ENCODE assay signal across 8 cellular contexts in genomic region chr5:134904621-134905245, GRCh38. TPM values are rescaled to one million over a fixed set of nuclear protein-coding genes. Genes with fewer than 3 reads are reported as not detected.
DNase-seq lines count a peak whose midpoint lies in the region; ATAC-seq, FAIRE-seq and TF ChIP-seq lines count a peak whose summit lies in the region.

Gene PCBD2, plus strand, starts transcription at chr5:134905131. Its CDS starts 9 bp downstream, at chr5:134905140.

- POLR2A ChIA-PET in RWPE1 (lab: Yijun Ruan, JAX; ENCODE audit: low non-redundant PET), result interaction anchor here (0.5 to 1.5 kb wide), 8 partner anchors 19 to 232 kb away, joined by 3 to 5 read pairs (median 4); partner anchors contain the start of genes C5orf24, DDX46 and TXNDC15

- in situ Hi-C loops in G401 (cut with HindIII; ENCODE audit: low sequenced_read_pairs), result no loop called here

- H3K4me3 Mint-ChIP-seq in activated T-helper 17 cell treated with anti-CD3 and anti-CD28 coated beads, Interleukin-2, amount 50 U/mL, for 72 hours, result peak within 1 kb of the TSS; percentile 96
- peak within 1 kb of the TSS; percentile 92 to 93 (median 93) for H3K4me3 Mint-ChIP-seq in nephron

- peak; percentile 92 for ATAC-seq in activated T-helper 17 cell treated with anti-CD3 and anti-CD28 coated beads, Interleukin-2, amount 50 U/mL, for 72 hours (replicated peaks)
- ATAC-seq in stimulated activated naive CD8-positive, alpha-beta T cell treated with anti-CD3 and anti-CD28 coated beads, Interleukin-15, Interleukin-2, amounts not matched to agents 100 U/mL and 50 U/mL, for 24 hours, result peak; percentile 94

- H3K4me3 ChIP-seq in fibroblast of pulmonary artery (replicated peaks; ENCODE audit: low read depth, low read length), result peak within 1 kb of the TSS; percentile 70

- peak; percentile 62 for TF ChIP-seq POLR2A in H54 (IDR thresholded peaks at IDR 0.05; ENCODE audit: low read depth, low read length)

- peak; percentile 99 for TF ChIP-seq CTCF in RWPE1 (conservative IDR thresholded peaks at IDR 0.05; ENCODE audit: low read depth)
- peak; percentile 64 for TF ChIP-seq CTCF in fibroblast of pulmonary artery (IDR thresholded peaks at IDR 0.05; ENCODE audit: low read length, missing control alignments)
- peak; percentile 87 to 98 (median 92) for TF ChIP-seq CTCF in nephron (IDR thresholded peaks at IDR 0.05; ENCODE audit: unreplicated experiment in 3 of 3)

- FAIRE-seq in H54 (lab: Jason Lieb, UNC), result no peak

- H3K36me3 Mint-ChIP-seq in activated T-helper 17 cell treated with anti-CD3 and anti-CD28 coated beads, Interleukin-2, amount 50 U/mL, for 72 hours (ENCODE audit: low read depth), result peaks cover 13% of the 10 kb centered on the region
- H3K36me3 Mint-ChIP-seq in nephron (ENCODE audit: low read depth), result peaks cover 5% of the 10 kb centered on the region

- H3K27me3 Mint-ChIP-seq in activated T-helper 17 cell treated with anti-CD3 and anti-CD28 coated beads, Interleukin-2, amount 50 U/mL, for 72 hours, result no peaks in the 10 kb centered on the region
- H3K27me3 Mint-ChIP-seq in nephron (ENCODE audit: low read depth), result no peaks in the 10 kb centered on the region

- no peaks in the 10 kb centered on the region for H3K4me1 Mint-ChIP-seq in activated T-helper 17 cell treated with anti-CD3 and anti-CD28 coated beads, Interleukin-2, amount 50 U/mL, for 72 hours
- peaks cover 5% of the 10 kb centered on the region for H3K4me1 Mint-ChIP-seq in nephron

- H3K9me3 Mint-ChIP-seq in activated T-helper 17 cell treated with anti-CD3 and anti-CD28 coated beads, Interleukin-2, amount 50 U/mL, for 72 hours, result no peaks in the 10 kb centered on the region
- H3K9me3 Mint-ChIP-seq in nephron, result no peaks in the 10 kb centered on the region

- CTCF ChIA-PET in RWPE1 (lab: Yijun Ruan, JAX), result interaction anchor here (0.5 to 2.5 kb wide), 22 partner anchors 9 to 335 kb away, joined by 3 to 14 read pairs (median 4); no protein-coding TSS in a partner anchor

- DNase-seq in G401 (ENCODE audit: low spot score), result peak; percentile 82
- DNase-seq in H54 (ENCODE audit: insufficient read length, low spot score), result peak; percentile 92
- DNase-seq in LoVo (ENCODE audit: low spot score), result peak; percentile 93
- DNase-seq in RWPE1 (ENCODE audit: low spot score), result peak; percentile 93
- DNase-seq in fibroblast of pulmonary artery (ENCODE audit: low read depth), result peak; percentile 89
- peak; percentile 96 for DNase-seq in stimulated activated naive CD8-positive, alpha-beta T cell treated with anti-CD3 and anti-CD28 coated beads, Interleukin-15, Interleukin-2, amounts not matched to agents 100 U/mL and 50 U/mL, for 24 hours

- peak within 1 kb of the TSS; percentile 100 for H3K27ac ChIP-seq in RWPE1

- H3K27ac Mint-ChIP-seq in activated T-helper 17 cell treated with anti-CD3 and anti-CD28 coated beads, Interleukin-2, amount 50 U/mL, for 72 hours, result peak within 1 kb of the TSS; percentile 99
- peak within 1 kb of the TSS; percentile 99 to 100 (median 99) for H3K27ac Mint-ChIP-seq in nephron

RNA-seq across cellular contexts. Expression of gene PCBD2, which starts in this region (rescaled TPM):
- total RNA-seq in G401 (2014; rRNA removed; shearing (Covaris generic)), result 4.0 and 12.7 TPM in 2 replicates
- total RNA-seq in activated T-helper 17 cell treated with anti-CD3 and anti-CD28 coated beads, Interleukin-2, amount 50 U/mL, for 72 hours, result 10 to 100 TPM in 1 of 2 donors, 1 to 10 TPM in 1; 7.8 to 11.2 TPM

Comparison
In these comparisons a context has a peak if more than half of its experiments do, and no peak if none do; other contexts are left out.
1. Peak in every context shown above with its lines: DNase-seq, ATAC-seq, H3K4me3 ChIP-seq and H3K27ac ChIP-seq.